8 cellular contexts compared by ENCODE assay signal in the genomic region with DNA sequence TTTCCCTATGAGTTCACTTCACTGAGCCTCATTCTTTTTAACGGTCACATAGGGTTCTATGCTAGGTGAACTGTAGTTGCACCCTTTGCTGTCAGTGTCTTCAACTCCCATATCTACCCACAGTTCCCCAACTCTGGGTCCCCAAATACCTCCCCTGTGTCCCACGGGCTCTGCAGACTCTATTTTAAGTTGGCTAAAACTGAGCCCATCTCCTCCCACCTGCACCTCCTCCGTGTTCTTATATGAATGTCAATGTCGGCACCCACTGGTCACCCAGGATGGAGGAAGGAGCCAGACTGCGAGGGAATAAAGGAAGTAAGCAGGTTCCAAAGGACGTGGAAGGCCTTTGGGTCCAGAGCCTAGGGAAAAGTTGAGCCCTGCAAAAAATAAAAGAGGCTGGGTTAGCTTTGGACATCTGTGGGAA. TPM values are rescaled to one million over a fixed set of nuclear protein-coding genes. Genes with fewer than 3 reads are reported as not detected.
DNase-seq lines count a peak whose midpoint lies in the region; ATAC-seq, FAIRE-seq and TF ChIP-seq lines count a peak whose summit lies in the region.

No MANE protein-coding gene starts in this region.

- no peak overlapping the region for H3K9ac ChIP-seq in kidney (ENCODE audit: low read length in 2 of 2)

- H3K36me3 Mint-ChIP-seq in activated CD8-positive, alpha-beta memory T cell treated with anti-CD3 and anti-CD28 coated beads, Interleukin-2, amount 10 ng/mL, durations not matched to agents 7 days and 5 days, result peaks cover 17% of the 10 kb centered on the region
- no peaks in the 10 kb centered on the region for H3K36me3 Mint-ChIP-seq in activated naive CD8-positive, alpha-beta T cell

- no peaks in the 10 kb centered on the region for H3K9me3 Mint-ChIP-seq in activated CD8-positive, alpha-beta memory T cell treated with anti-CD3 and anti-CD28 coated beads, Interleukin-2, amount 10 ng/mL, durations not matched to agents 7 days and 5 days (ENCODE audit: low read depth)
- no peaks in the 10 kb centered on the region for H3K9me3 Mint-ChIP-seq in activated naive CD8-positive, alpha-beta T cell (ENCODE audit: low read depth)

- no peak for FAIRE-seq in kidney (lab: Jason Lieb, UNC)

- CTCF ChIA-PET in activated CD8-positive, alpha-beta memory T cell treated with anti-CD3 and anti-CD28 coated beads, Interleukin-2, amount 10 ng/mL, durations not matched to agents 7 days and 5 days (lab: Charles Lee), result interaction anchor here (1.2 to 1.5 kb wide), 3 partner anchors 15 to 166 kb away, joined by 3 to 10 read pairs (median 4); partner anchors contain the start of gene FBXL12

- peaks cover 30% of the 10 kb centered on the region for H3K4me1 Mint-ChIP-seq in activated CD8-positive, alpha-beta memory T cell treated with anti-CD3 and anti-CD28 coated beads, Interleukin-2, amount 10 ng/mL, durations not matched to agents 7 days and 5 days
- peaks cover 18% of the 10 kb centered on the region for H3K4me1 Mint-ChIP-seq in activated naive CD8-positive, alpha-beta T cell (ENCODE audit: low read depth)

- no peaks in the 10 kb centered on the region for H3K9me3 ChIP-seq in kidney (ENCODE audit: control insufficient read depth in 1 of 2, low read length in 2 of 2)

- H3K4me3 Mint-ChIP-seq in activated CD8-positive, alpha-beta memory T cell treated with anti-CD3 and anti-CD28 coated beads, Interleukin-2, amount 10 ng/mL, durations not matched to agents 7 days and 5 days, result peak overlapping the region; percentile 90
- peak overlapping the region; percentile 90 for H3K4me3 Mint-ChIP-seq in activated naive CD8-positive, alpha-beta T cell

- ATAC-seq in activated CD8-positive, alpha-beta memory T cell treated with anti-CD3 and anti-CD28 coated beads, Interleukin-2, amount 10 ng/mL, durations not matched to agents 7 days and 5 days, result no peak

- intact Hi-C loops in kidney (cut with DNase I), result no loop called here

- no peak for DNase-seq in activated CD8-positive, alpha-beta memory T cell treated with anti-CD3 and anti-CD28 coated beads, Interleukin-2, amount 10 ng/mL, durations not matched to agents 7 days and 5 days
- no peak for DNase-seq in activated CD8-positive, alpha-beta memory T cell treated with anti-CD3 and anti-CD28 coated beads for 24 hours
- no peak for DNase-seq in kidney
- no peak for DNase-seq in substantia nigra (lab: John Stamatoyannopoulos, UW)
- no peak for DNase-seq in Ammon's horn (ENCODE audit: low spot score)
- DNase-seq in NCI-H1417 treated with DMSO at 0.1 percent for 48 hours (lab: John Stamatoyannopoulos, UW), result no peak
- DNase-seq in stimulated activated naive CD4-positive, alpha-beta T cell (lab: John Stamatoyannopoulos, UW), result no peak

- H3K4me1 ChIP-seq in kidney (ENCODE audit: control insufficient read depth in 1 of 2, insufficient read depth in 1 of 2, low read depth in 1 of 2, low read length in 2 of 2), result peaks cover 10% of the 10 kb centered on the region in 2 donors

- H3K27me3 Mint-ChIP-seq in activated CD8-positive, alpha-beta memory T cell treated with anti-CD3 and anti-CD28 coated beads, Interleukin-2, amount 10 ng/mL, durations not matched to agents 7 days and 5 days, result no peaks in the 10 kb centered on the region
- no peaks in the 10 kb centered on the region for H3K27me3 Mint-ChIP-seq in activated naive CD8-positive, alpha-beta T cell

- H3K27ac ChIP-seq in kidney (ENCODE audit: low read depth in 2 of 2, low read length in 2 of 2) (no peak overlapping the region), substantia nigra (ENCODE audit: low read depth, low read length, poor library complexity, severe bottlenecking) (peak overlapping the region; percentile 79)

- peak overlapping the region; percentile 92 for H3K27ac Mint-ChIP-seq in activated CD8-positive, alpha-beta memory T cell treated with anti-CD3 and anti-CD28 coated beads, Interleukin-2, amount 10 ng/mL, durations not matched to agents 7 days and 5 days
- H3K27ac Mint-ChIP-seq in activated naive CD8-positive, alpha-beta T cell, result peak overlapping the region; percentile 77

- TF ChIP-seq CTCF in kidney (IDR thresholded peaks at IDR 0.05; ENCODE audit: borderline replicate concordance, extremely low read depth, insufficient read depth), result no peak

- peaks cover 5 to 12% of the 10 kb centered on the region in 2 donors for H3K36me3 ChIP-seq in kidney (ENCODE audit: control insufficient read depth in 1 of 2, insufficient read depth in 2 of 2, low read length in 2 of 2)

- H3K4me3 ChIP-seq in kidney (ENCODE audit: low read length in 2 of 2), result peak overlapping the region; percentile 76 to 89

RNA-seq across cellular contexts. Expression of gene PIN1, which starts 0.8 kb away (rescaled TPM):
- total RNA-seq in activated CD8-positive, alpha-beta memory T cell treated with anti-CD3 and anti-CD28 coated beads, Interleukin-2, amount 10 ng/mL, durations not matched to agents 7 days and 5 days, result 100 to 1,000 TPM; 103 to 116 TPM
- 57.7 TPM for total RNA-seq in kidney
- polyA plus RNA-seq in kidney (ENCODE audit: insufficient read depth, low read depth, low replicate concordance), result 143 TPM

RNA-seq across cellular contexts. Expression of gene UBL5, which starts 6.6 kb away (rescaled TPM):
- 100 to 1,000 TPM; 354 to 362 TPM for total RNA-seq in activated CD8-positive, alpha-beta memory T cell treated with anti-CD3 and anti-CD28 coated beads, Interleukin-2, amount 10 ng/mL, durations not matched to agents 7 days and 5 days
- 322 TPM for total RNA-seq in kidney
- 968 TPM for polyA plus RNA-seq in kidney (ENCODE audit: insufficient read depth, low read depth, low replicate concordance)

RNA-seq across cellular contexts. Expression of gene FBXL12, which starts 15.4 kb away (rescaled TPM):
- 10 to 100 TPM; 27.3 to 30.8 TPM for total RNA-seq in activated CD8-positive, alpha-beta memory T cell treated with anti-CD3 and anti-CD28 coated beads, Interleukin-2, amount 10 ng/mL, durations not matched to agents 7 days and 5 days
- 22.2 TPM for total RNA-seq in kidney
- 12.7 TPM for polyA plus RNA-seq in kidney (ENCODE audit: insufficient read depth, low read depth, low replicate concordance)
